13 cellular contexts compared by ENCODE assay signal in genomic region chr20:25044660-25045342, GRCh38. TPM values are rescaled to one million over a fixed set of nuclear protein-coding genes. Genes with fewer than 3 reads are reported as not detected.
A peak's percentile ranks its signal among the peaks of the same experiment; 100 is the strongest.
DNase-seq lines count a peak whose midpoint lies in the region; ATAC-seq and FAIRE-seq lines count a peak whose summit lies in the region.
"Had no signal": no experiment of that assay in that cellular context is flagged by ENCODE, and none has a peak within 500 bp of the region (broad histone marks: within the 10 kb centered on the region; RNA-seq: fewer than 3 reads in every experiment).

No MANE protein-coding gene starts in this region.

- H3K4me3 ChIP-seq in BLaER1 treated with 17β-estradiol and CSF1 and Interleukin-3, amounts not matched to agents 10 nM and 100 nM = no peak overlapping the region; a peak in 2 of 20 replicates
- H3K4me3 ChIP-seq in MG63 = no peak overlapping the region
- H3K4me3 ChIP-seq: hepatocyte had no signal

- POLR2A ChIA-PET in activated CD8-positive, alpha-beta T cell treated with anti-CD3 and anti-CD28 coated beads, Interleukin-2, amount 10 ng/mL, durations not matched to agents 7 days and 5 days (lab: Charles Lee) = interaction anchor here (0.5 to 4.1 kb wide), 2 partner anchors 13 to 16 kb away, joined by 3 to 19 read pairs; partner anchors contain the start of gene ACSS1

- peak overlapping the region in 9 of 11 experiments; percentile 11 to 76 (median 60); a peak in 15 of 22 replicates for H3K9ac ChIP-seq in BLaER1 treated with 17β-estradiol and CSF1 and Interleukin-3, amounts not matched to agents 10 nM and 100 nM

- no peak for DNase-seq in activated CD8-positive, alpha-beta T cell treated with anti-CD3 and anti-CD28 coated beads, Interleukin-2, amount 10 ng/mL, durations not matched to agents 7 days and 5 days
- DNase-seq in left ventricle myocardium superior (peak; percentile 64), posterior vena cava (ENCODE audit: low spot score) (peak; percentile 77), RCC 7860 (ENCODE audit: low spot score) (no peak), MG63 (no peak)
- DNase-seq: H9; mammary epithelial cell; stimulated activated CD8-positive, alpha-beta memory T cell treated with anti-CD3 and anti-CD28 coated beads, Interleukin-4, amount 100 ng/mL, for 48 hours had no signal

- no peak overlapping the region for H3K4me3 Mint-ChIP-seq in activated CD8-positive, alpha-beta T cell treated with anti-CD3 and anti-CD28 coated beads, Interleukin-2, amount 10 ng/mL, durations not matched to agents 7 days and 5 days
- H3K4me3 Mint-ChIP-seq: H9 had no signal

- peak overlapping the region; percentile 46 for H3K27ac Mint-ChIP-seq in activated CD8-positive, alpha-beta T cell treated with anti-CD3 and anti-CD28 coated beads, Interleukin-2, amount 10 ng/mL, durations not matched to agents 7 days and 5 days
- H3K27ac Mint-ChIP-seq: H9 had no signal

- no peaks in the 10 kb centered on the region for H3K9me3 Mint-ChIP-seq in activated CD8-positive, alpha-beta T cell treated with anti-CD3 and anti-CD28 coated beads, Interleukin-2, amount 10 ng/mL, durations not matched to agents 7 days and 5 days (ENCODE audit: insufficient read depth)
- H3K9me3 Mint-ChIP-seq: H9 had no signal

- no peaks in the 10 kb centered on the region for H3K27me3 ChIP-seq in BLaER1 treated with 17β-estradiol and CSF1 and Interleukin-3, amounts not matched to agents 10 nM and 100 nM
- no peaks in the 10 kb centered on the region for H3K27me3 ChIP-seq in MG63
- H3K27me3 ChIP-seq: hepatocyte had no signal

- peak overlapping the region in 10 of 11 experiments; percentile 6 to 87 (median 76); a peak in 16 of 22 replicates for H3K27ac ChIP-seq in BLaER1 treated with 17β-estradiol and CSF1 and Interleukin-3, amounts not matched to agents 10 nM and 100 nM
- H3K27ac ChIP-seq: hepatocyte had no signal

- H3K27me3 Mint-ChIP-seq in activated CD8-positive, alpha-beta T cell treated with anti-CD3 and anti-CD28 coated beads, Interleukin-2, amount 10 ng/mL, durations not matched to agents 7 days and 5 days (ENCODE audit: low read depth) = no peaks in the 10 kb centered on the region

- H3K36me3 ChIP-seq in BLaER1 treated with 17β-estradiol and CSF1 and Interleukin-3, amounts not matched to agents 10 nM and 100 nM = peaks cover 19 to 28% (median 24%) of the 10 kb centered on the region in 11 experiments; a peak in 21 of 22 replicates
- H3K36me3 ChIP-seq in MG63 = no peaks in the 10 kb centered on the region

- intact Hi-C loops in left ventricle myocardium superior (cut with micrococcal nuclease) (no loop called here), posterior vena cava (cut with DNase I) (no loop called here)

- CTCF ChIA-PET in activated CD8-positive, alpha-beta T cell treated with anti-CD3 and anti-CD28 coated beads, Interleukin-2, amount 10 ng/mL, durations not matched to agents 7 days and 5 days (lab: Charles Lee) = interaction anchor here (1.1 kb wide), 1 partner anchor 13 kb away, joined by 3 read pairs; the partner anchor contains the start of gene ACSS1

- no peaks in the 10 kb centered on the region for H3K9me3 ChIP-seq in BLaER1 treated with 17β-estradiol and CSF1 and Interleukin-3, amounts not matched to agents 10 nM and 100 nM (replicated peaks in 1 of 11)
- H3K9me3 ChIP-seq in MG63 = no peaks in the 10 kb centered on the region

- FAIRE-seq in RCC 7860 (lab: Jason Lieb, UNC) = no peak

- peaks cover 0 to 41% (median 22%) of the 10 kb centered on the region in 11 experiments; a peak in 16 of 22 replicates for H4K20me1 ChIP-seq in BLaER1 treated with 17β-estradiol and CSF1 and Interleukin-3, amounts not matched to agents 10 nM and 100 nM

- ATAC-seq in activated CD8-positive, alpha-beta T cell treated with anti-CD3 and anti-CD28 coated beads, Interleukin-2, amount 10 ng/mL, durations not matched to agents 7 days and 5 days = no peak
- ATAC-seq in left ventricle myocardium superior (peak; percentile 62), HG03565 (IDR thresholded peaks at IDR 0.05; ENCODE audit: unreplicated experiment) (no peak), HG03442 (IDR thresholded peaks at IDR 0.05; ENCODE audit: unreplicated experiment) (no peak)

- peaks cover 8% of the 10 kb centered on the region for H3K36me3 Mint-ChIP-seq in activated CD8-positive, alpha-beta T cell treated with anti-CD3 and anti-CD28 coated beads, Interleukin-2, amount 10 ng/mL, durations not matched to agents 7 days and 5 days (ENCODE audit: low read depth)

- H3K4me2 ChIP-seq in BLaER1 treated with 17β-estradiol and CSF1 and Interleukin-3, amounts not matched to agents 10 nM and 100 nM = peak overlapping the region; percentile 85 to 98 (median 90)
- H3K4me2 ChIP-seq: hepatocyte had no signal

- peaks cover 51 to 96% (median 76%) of the 10 kb centered on the region in 10 experiments for H3K4me1 ChIP-seq in BLaER1 treated with 17β-estradiol and CSF1 and Interleukin-3, amounts not matched to agents 10 nM and 100 nM

- H3K4me1 Mint-ChIP-seq in activated CD8-positive, alpha-beta T cell treated with anti-CD3 and anti-CD28 coated beads, Interleukin-2, amount 10 ng/mL, durations not matched to agents 7 days and 5 days (ENCODE audit: low read depth) = peaks cover 49% of the 10 kb centered on the region

RNA-seq across cellular contexts. Expression of gene ACSS1, which starts 13.1 kb away (rescaled TPM):
- 10 to 100 TPM; 40.9 to 42.5 TPM for total RNA-seq in activated CD8-positive, alpha-beta T cell treated with anti-CD3 and anti-CD28 coated beads, Interleukin-2, amount 10 ng/mL, durations not matched to agents 7 days and 5 days
- total RNA-seq in left ventricle myocardium superior (164 TPM), posterior vena cava (10 to 100 TPM; 11.6 to 12.2 TPM)
- total RNA-seq in MG63 (2014; rRNA removed; shearing (Covaris generic); ENCODE audit: low replicate concordance) = 0.10 TPM in 1 of 2 replicates, not detected in the other

RNA-seq across cellular contexts. Expression of gene VSX1, which starts 37.1 kb away (rescaled TPM):
- total RNA-seq in activated CD8-positive, alpha-beta T cell treated with anti-CD3 and anti-CD28 coated beads, Interleukin-2, amount 10 ng/mL, durations not matched to agents 7 days and 5 days = not detected
- total RNA-seq in left ventricle myocardium superior (not detected), posterior vena cava (not detected)
- not detected in 2 replicates for total RNA-seq in MG63 (2014; rRNA removed; shearing (Covaris generic); ENCODE audit: low replicate concordance)
- total RNA-seq: H9, hepatocyte, mammary epithelial cell, osteocyte had no signal

RNA-seq across cellular contexts. Expression of gene APMAP, which starts 52.2 kb away (rescaled TPM):
- total RNA-seq in activated CD8-positive, alpha-beta T cell treated with anti-CD3 and anti-CD28 coated beads, Interleukin-2, amount 10 ng/mL, durations not matched to agents 7 days and 5 days = 10 to 100 TPM; 43.2 to 44.0 TPM
- total RNA-seq in left ventricle myocardium superior = 25.9 TPM
- 10 to 100 TPM; 32.7 to 45.6 TPM for total RNA-seq in posterior vena cava
- total RNA-seq in MG63 (2014; rRNA removed; shearing (Covaris generic); ENCODE audit: low replicate concordance) = 54.3 and 80.3 TPM in 2 replicates

Comparison
In these comparisons a context has a peak if more than half of its experiments do, and no peak if none do; other contexts are left out.
1. DNase-seq: peak in left ventricle myocardium superior (single experiment) and posterior vena cava (single experiment); none in activated CD8-positive, alpha-beta T cell treated with anti-CD3 and anti-CD28 coated beads, Interleukin-2, amount 10 ng/mL, durations not matched to agents 7 days and 5 days (single experiment), RCC 7860 (single experiment) and MG63 (single experiment).
2. RNA of gene ACSS1, which starts 13.1 kb away (total RNA-seq): 164 TPM in left ventricle myocardium superior (single experiment), 40.9 to 42.5 TPM in activated CD8-positive, alpha-beta T cell treated with anti-CD3 and anti-CD28 coated beads, Interleukin-2, amount 10 ng/mL, durations not matched to agents 7 days and 5 days and 11.6 to 12.2 TPM in posterior vena cava; 0.10 TPM in MG63; every median in the first group is over 10 times any median in the second.